ENCODE assay signal across 9 cellular contexts in genomic region chr4:99403380-99404194, GRCh38. TPM values are rescaled to one million over a fixed set of nuclear protein-coding genes. Genes with fewer than 3 reads are reported as not detected.
DNase-seq lines count a peak whose midpoint lies in the region; ATAC-seq, FAIRE-seq and TF ChIP-seq lines count a peak whose summit lies in the region.
"Had no signal": no experiment of that assay in that cellular context is flagged by ENCODE, and none has a peak within 500 bp of the region (broad histone marks: within the 10 kb centered on the region; RNA-seq: fewer than 3 reads in every experiment).

No MANE protein-coding gene starts in this region.

- DNase-seq in AG10803 (ENCODE audit: low read depth) (peak; percentile 84), ecto neural progenitor cell (ENCODE audit: low spot score) (no peak), COR-L47 (lab: John Stamatoyannopoulos, UW) (no peak), foreskin keratinocyte (no peak)
- no peak for DNase-seq in activated T-helper 1 cell treated with anti-CD3 and anti-CD28 coated beads, Interleukin-12 subunit alpha, Interleukin-12 subunit beta, Interleukin-2, Interleukin-4 antibody, amounts not matched to agents 30 ng/mL and 10 ng/mL and 1 ng/mL, durations not matched to agents 14 hours and 24 hours and 36 hours (ENCODE audit: low spot score)
- DNase-seq: DND-41 had no signal

- H3K4me1 Mint-ChIP-seq in activated T-helper 1 cell treated with anti-CD3 and anti-CD28 coated beads, Interleukin-12 subunit alpha, Interleukin-12 subunit beta, Interleukin-2, Interleukin-4 antibody, amounts not matched to agents 30 ng/mL and 10 ng/mL and 1 ng/mL, durations not matched to agents 14 hours and 24 hours and 36 hours (ENCODE audit: low read depth), result peaks cover 19% of the 10 kb centered on the region

- H3K4me3 ChIP-seq in AG10803 (ENCODE audit: low read length), result no peak overlapping the region

- no peaks in the 10 kb centered on the region for H3K9me3 Mint-ChIP-seq in activated T-helper 1 cell treated with anti-CD3 and anti-CD28 coated beads, Interleukin-12 subunit alpha, Interleukin-12 subunit beta, Interleukin-2, Interleukin-4 antibody, amounts not matched to agents 30 ng/mL and 10 ng/mL and 1 ng/mL, durations not matched to agents 14 hours and 24 hours and 36 hours

- TF ChIP-seq CTCF in AG10803 (conservative IDR thresholded peaks at IDR 0.05; ENCODE audit: low read length), result no peak
- TF ChIP-seq CTCF in foreskin keratinocyte (conservative IDR thresholded peaks at IDR 0.05), result no peak

- ATAC-seq in GM21390 (IDR thresholded peaks at IDR 0.05; ENCODE audit: unreplicated experiment) (peak; percentile 67), HG03521 (IDR thresholded peaks at IDR 0.05; ENCODE audit: unreplicated experiment) (peak; percentile 61), foreskin keratinocyte (no peak)

- no peak overlapping the region for H3K27ac ChIP-seq in foreskin keratinocyte

- intact Hi-C loops in activated T-helper 1 cell treated with anti-CD3 and anti-CD28 coated beads, Interleukin-12 subunit alpha, Interleukin-12 subunit beta, Interleukin-2, Interleukin-4 antibody, amounts not matched to agents 30 ng/mL and 10 ng/mL and 1 ng/mL, durations not matched to agents 14 hours and 24 hours and 36 hours (cut with micrococcal nuclease), result loop anchor here (2.0 to 10.0 kb wide), 3 partner anchors 469 to 1253 kb away; no protein-coding TSS in a partner anchor

- H3K4me1 ChIP-seq in foreskin keratinocyte, result peaks cover 16% of the 10 kb centered on the region

- H3K27me3 Mint-ChIP-seq in activated T-helper 1 cell treated with anti-CD3 and anti-CD28 coated beads, Interleukin-12 subunit alpha, Interleukin-12 subunit beta, Interleukin-2, Interleukin-4 antibody, amounts not matched to agents 30 ng/mL and 10 ng/mL and 1 ng/mL, durations not matched to agents 14 hours and 24 hours and 36 hours (ENCODE audit: insufficient read depth), result peaks cover 11% of the 10 kb centered on the region

- H3K27me3 ChIP-seq in foreskin keratinocyte, result no peaks in the 10 kb centered on the region

- peak; percentile 89 for FAIRE-seq in islet of Langerhans (lab: Jason Lieb, UNC)

- no peak overlapping the region for H3K4me3 Mint-ChIP-seq in activated T-helper 1 cell treated with anti-CD3 and anti-CD28 coated beads, Interleukin-12 subunit alpha, Interleukin-12 subunit beta, Interleukin-2, Interleukin-4 antibody, amounts not matched to agents 30 ng/mL and 10 ng/mL and 1 ng/mL, durations not matched to agents 14 hours and 24 hours and 36 hours

- H3K36me3 Mint-ChIP-seq in activated T-helper 1 cell treated with anti-CD3 and anti-CD28 coated beads, Interleukin-12 subunit alpha, Interleukin-12 subunit beta, Interleukin-2, Interleukin-4 antibody, amounts not matched to agents 30 ng/mL and 10 ng/mL and 1 ng/mL, durations not matched to agents 14 hours and 24 hours and 36 hours (ENCODE audit: low read depth), result no peaks in the 10 kb centered on the region

- H3K27ac Mint-ChIP-seq in activated T-helper 1 cell treated with anti-CD3 and anti-CD28 coated beads, Interleukin-12 subunit alpha, Interleukin-12 subunit beta, Interleukin-2, Interleukin-4 antibody, amounts not matched to agents 30 ng/mL and 10 ng/mL and 1 ng/mL, durations not matched to agents 14 hours and 24 hours and 36 hours, result no peak overlapping the region

RNA-seq across cellular contexts. Expression of gene ADH7, which starts 31.6 kb away (rescaled TPM):
- not detected in 2 replicates for total RNA-seq in activated T-helper 1 cell treated with anti-CD3 and anti-CD28 coated beads, Interleukin-12 subunit alpha, Interleukin-12 subunit beta, Interleukin-2, Interleukin-4 antibody, amounts not matched to agents 30 ng/mL and 10 ng/mL and 1 ng/mL, durations not matched to agents 14 hours and 24 hours and 36 hours
- total RNA-seq in foreskin keratinocyte, result not detected in 2 replicates
- not detected in 2 replicates for polyA plus RNA-seq in foreskin keratinocyte

RNA-seq across cellular contexts. Expression of gene ADH1C, which starts 51.0 kb away (rescaled TPM):
- not detected in 2 replicates for total RNA-seq in activated T-helper 1 cell treated with anti-CD3 and anti-CD28 coated beads, Interleukin-12 subunit alpha, Interleukin-12 subunit beta, Interleukin-2, Interleukin-4 antibody, amounts not matched to agents 30 ng/mL and 10 ng/mL and 1 ng/mL, durations not matched to agents 14 hours and 24 hours and 36 hours
- not detected in 2 replicates for total RNA-seq in foreskin keratinocyte
- polyA plus RNA-seq in foreskin keratinocyte, result not detected in 2 replicates
